Comparison of ENCODE assay signal across 8 cellular contexts in the genomic region with DNA sequence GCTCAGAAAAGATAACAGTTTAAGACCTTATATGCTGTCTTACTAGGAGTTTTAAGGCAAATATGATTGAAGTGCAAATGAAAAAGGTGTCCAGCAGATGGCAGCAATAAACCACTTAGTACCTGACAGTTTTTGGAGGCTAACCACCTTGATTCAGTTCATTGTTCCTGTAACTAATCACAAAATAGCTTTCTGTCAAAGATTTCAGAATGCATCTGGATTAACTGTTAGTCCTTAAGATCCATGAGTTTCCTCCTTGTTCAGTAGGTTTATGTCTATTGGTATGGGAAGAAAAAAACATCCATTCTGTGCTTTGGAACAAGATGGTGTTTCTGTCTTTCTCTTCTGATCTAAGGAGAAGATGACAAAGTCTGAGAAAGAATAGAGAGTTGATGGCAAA. TPM values are rescaled to one million over a fixed set of nuclear protein-coding genes. Genes with fewer than 3 reads are reported as not detected.
A peak's percentile ranks its signal among the peaks of the same experiment; 100 is the strongest.
DNase-seq lines count a peak whose midpoint lies in the region; ATAC-seq and TF ChIP-seq lines count a peak whose summit lies in the region.

No MANE protein-coding gene starts in this region.

- POLR2A ChIA-PET in A673 (lab: Charles Lee; ENCODE audit: low non-redundant PET), result no interaction called here

- CTCF ChIA-PET in A673 (lab: Charles Lee), result interaction anchor here (1.0 kb wide), 1 partner anchor 162 kb away, joined by 7 read pairs; no protein-coding TSS in a partner anchor

- no TSS peak for BruUV-seq in A673 (replicated peaks; lab: Mats Ljungman, UMichigan)

- no peak overlapping the region for H3K4me3 Mint-ChIP-seq in activated naive CD8-positive, alpha-beta T cell treated with anti-CD3 and anti-CD28 coated beads, Interleukin-2, amount 50 U/mL, for 24 hours

- H3K27ac Mint-ChIP-seq in activated naive CD8-positive, alpha-beta T cell treated with anti-CD3 and anti-CD28 coated beads, Interleukin-2, amount 50 U/mL, for 24 hours, result no peak overlapping the region

- peaks cover 31% of the 10 kb centered on the region for H3K36me3 Mint-ChIP-seq in activated naive CD8-positive, alpha-beta T cell treated with anti-CD3 and anti-CD28 coated beads, Interleukin-2, amount 50 U/mL, for 24 hours (ENCODE audit: low read depth)

- peak; percentile 80 for TF ChIP-seq CTCF in A673 (conservative IDR thresholded peaks at IDR 0.05; ENCODE audit: low read depth, low read length)

- H3K27ac ChIP-seq in A673 (ENCODE audit: low read depth, low read length, poor library complexity, severe bottlenecking), result no peak overlapping the region

- no peaks in the 10 kb centered on the region for H3K9me3 Mint-ChIP-seq in activated naive CD8-positive, alpha-beta T cell treated with anti-CD3 and anti-CD28 coated beads, Interleukin-2, amount 50 U/mL, for 24 hours

- H3K27me3 Mint-ChIP-seq in activated naive CD8-positive, alpha-beta T cell treated with anti-CD3 and anti-CD28 coated beads, Interleukin-2, amount 50 U/mL, for 24 hours, result no peaks in the 10 kb centered on the region

- peaks cover 13% of the 10 kb centered on the region for H3K36me3 ChIP-seq in A673 (ENCODE audit: insufficient read depth, low read length, poor library complexity, severe bottlenecking)

- ATAC-seq in HG02759 (IDR thresholded peaks at IDR 0.05; ENCODE audit: unreplicated experiment), result peak; percentile 72
- no peak for ATAC-seq in activated naive CD8-positive, alpha-beta T cell treated with anti-CD3 and anti-CD28 coated beads, Interleukin-2, amount 50 U/mL, for 24 hours

- DNase-seq in A673 (ENCODE audit: low spot score) (peak; percentile 55), Daoy (ENCODE audit: low read depth) (peak; percentile 31), NCI-H345 treated with DMSO at 0.1 percent for 48 hours (lab: John Stamatoyannopoulos, UW; ENCODE audit: unreplicated experiment) (peak; percentile 42), iPS DF 4.7 (ENCODE audit: extremely low read depth, low spot score) (peak; percentile 30), mesenteric fat pad (ENCODE audit: low spot score) (no peak)
- DNase-seq in activated naive CD8-positive, alpha-beta T cell treated with anti-CD3 and anti-CD28 coated beads, Interleukin-2, amount 50 U/mL, for 24 hours, result peak; percentile 30
- DNase-seq in stimulated activated CD4-positive, alpha-beta T cell treated with anti-CD3 and anti-CD28 coated beads, Interleukin-2, amount 100 ng/mL, for 4 hours (ENCODE audit: low read depth), result peak; percentile 21

- no peaks in the 10 kb centered on the region for H3K9me3 ChIP-seq in A673 (ENCODE audit: low read depth, low read length, poor library complexity, severe bottlenecking)

- no peaks in the 10 kb centered on the region for H3K27me3 ChIP-seq in A673 (replicated peaks; ENCODE audit: insufficient read depth, low read depth, low read length, poor library complexity)

- H3K4me3 ChIP-seq in A673 (ENCODE audit: low read depth, low read length, poor library complexity, severe bottlenecking), result no peak overlapping the region

- H3K4me1 ChIP-seq in A673 (ENCODE audit: insufficient read depth, low read length, poor library complexity, severe bottlenecking), result no peaks in the 10 kb centered on the region

- intact Hi-C loops in A673 (cut with micrococcal nuclease; ENCODE audit: unreplicated experiment), result loop anchor here (1.0 to 10.0 kb wide), 2 partner anchors 162 to 340 kb away; no protein-coding TSS in a partner anchor

- peaks cover 36% of the 10 kb centered on the region for H3K4me1 Mint-ChIP-seq in activated naive CD8-positive, alpha-beta T cell treated with anti-CD3 and anti-CD28 coated beads, Interleukin-2, amount 50 U/mL, for 24 hours

RNA-seq across cellular contexts. Expression of gene CCSER2, which starts 46.6 kb away (rescaled TPM):
- 44.1 and 44.4 TPM in 2 replicates for total RNA-seq in A673 (2021)
- total RNA-seq in Daoy (2014; rRNA removed; shearing (Covaris generic)), result 10.4 and 11.5 TPM in 2 replicates
- total RNA-seq in mesenteric fat pad, result 70.3 TPM
